Comparison of ENCODE assay signal across 11 cellular contexts in the genomic region with DNA sequence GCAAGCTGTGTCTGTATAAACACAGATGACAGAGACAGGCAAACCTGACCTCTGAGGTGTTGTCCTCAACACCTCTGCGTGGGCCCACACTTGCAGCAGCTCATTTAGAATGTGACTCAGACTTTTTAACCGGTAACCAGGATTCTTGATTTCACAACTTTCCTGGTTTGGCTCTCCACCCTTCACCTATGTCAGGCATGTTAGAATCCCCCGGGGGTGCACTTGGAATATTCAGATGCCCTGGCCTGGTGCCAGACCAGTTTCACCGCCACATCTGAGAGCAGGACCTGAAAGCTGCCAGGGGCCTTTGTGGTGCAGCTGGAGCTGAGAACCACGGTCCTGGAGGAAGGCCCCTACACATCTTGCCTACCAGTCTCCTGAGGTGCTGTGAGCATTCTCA. TPM values are rescaled to one million over a fixed set of nuclear protein-coding genes. Genes with fewer than 3 reads are reported as not detected.
DNase-seq lines count a peak whose midpoint lies in the region; ATAC-seq, FAIRE-seq and TF ChIP-seq lines count a peak whose summit lies in the region.
"Had no signal": no experiment of that assay in that cellular context is flagged by ENCODE, and none has a peak within 500 bp of the region (broad histone marks: within the 10 kb centered on the region; RNA-seq: fewer than 3 reads in every experiment).

No MANE protein-coding gene starts in this region.

- intact Hi-C loops in A673 (cut with micrococcal nuclease; ENCODE audit: unreplicated experiment) = no loop called here
- intact Hi-C loops in right lobe of liver (cut with DNase I) = no loop called here

- peak; percentile 38 for TF ChIP-seq POLR2A in right lobe of liver (IDR thresholded peaks at IDR 0.05)

- BruUV-seq in A673 (replicated peaks; lab: Mats Ljungman, UMichigan) = no TSS peak

- FAIRE-seq in GM19239 (lab: Jason Lieb, UNC) = no peak

- H3K9ac ChIP-seq in HUES64 (ENCODE audit: low read depth, low read length) = peak overlapping the region; percentile 26; the same call in 1 of the 2 replicates

- H3K9me3 ChIP-seq in A673 (ENCODE audit: low read depth, low read length, poor library complexity, severe bottlenecking) (no peaks in the 10 kb centered on the region), HUES64 (ENCODE audit: insufficient read depth, low read depth, low read length) (no peaks in the 10 kb centered on the region), right lobe of liver (no peaks in the 10 kb centered on the region)
- H3K9me3 ChIP-seq: colonic mucosa had no signal

- in situ Hi-C loops in astrocyte of the spinal cord (cut with HindIII; ENCODE audit: low sequenced_read_pairs) = no loop called here

- peak in 1 of 4 donors; percentile 13 for ATAC-seq in right lobe of liver
- no peak for ATAC-seq in HG03565 (IDR thresholded peaks at IDR 0.05; ENCODE audit: unreplicated experiment)

- H3K4me3 ChIP-seq in A673 (ENCODE audit: low read depth, low read length, poor library complexity, severe bottlenecking) (no peak overlapping the region), HUES64 (ENCODE audit: low read length) (no peak overlapping the region), astrocyte of the spinal cord (ENCODE audit: low read depth, low read length) (no peak overlapping the region), right lobe of liver (peak overlapping the region; percentile 38 to 64 (median 64))
- H3K4me3 ChIP-seq: colonic mucosa had no signal

- peaks cover 14% of the 10 kb centered on the region for H3K4me1 ChIP-seq in A673 (ENCODE audit: insufficient read depth, low read length, poor library complexity, severe bottlenecking)
- no peaks in the 10 kb centered on the region for H3K4me1 ChIP-seq in HUES64 (ENCODE audit: insufficient read depth, low read length)
- peaks cover 0 to 44% (median 11%) of the 10 kb centered on the region in 4 donors for H3K4me1 ChIP-seq in right lobe of liver
- H3K4me1 ChIP-seq: colonic mucosa had no signal

- DNase-seq in A673 (ENCODE audit: low spot score) = peak; percentile 16
- DNase-seq in astrocyte of the spinal cord (ENCODE audit: low read depth, low spot score) = peak; percentile 11
- peak in 2 of 3 donors; percentile 65 to 74 for DNase-seq in right lobe of liver
- DNase-seq in NCI-H1930 (lab: John Stamatoyannopoulos, UW) = no peak
- DNase-seq in GM19239 (ENCODE audit: insufficient read length, low spot score) = no peak
- DNase-seq in AG08395 (ENCODE audit: low spot score) = no peak
- DNase-seq: colonic mucosa had no signal

- POLR2A ChIA-PET in A673 (lab: Charles Lee; ENCODE audit: low non-redundant PET) = no interaction called here

- H3K27me3 ChIP-seq in A673 (replicated peaks; ENCODE audit: insufficient read depth, low read depth, low read length, poor library complexity) = no peaks in the 10 kb centered on the region
- H3K27me3 ChIP-seq in HUES64 (ENCODE audit: insufficient read depth, low read length) = no peaks in the 10 kb centered on the region
- H3K27me3 ChIP-seq in right lobe of liver = no peaks in the 10 kb centered on the region
- H3K27me3 ChIP-seq: colonic mucosa had no signal

- WGBS in HUES64 = 81% methylated on average over 5 of the region's 5 CpGs
- 11% methylated on average over 5 of the region's 5 CpGs for WGBS in right lobe of liver (ENCODE audit: insufficient coverage, low coverage, low lambda C conversion rate, missing lambda C conversion rate)

- CTCF ChIA-PET in A673 (lab: Charles Lee) = no interaction called here

- TF ChIP-seq CTCF in A673 (conservative IDR thresholded peaks at IDR 0.05; ENCODE audit: low read depth, low read length) (no peak), astrocyte of the spinal cord (IDR thresholded peaks at IDR 0.05; ENCODE audit: low read depth, low read length) (no peak), right lobe of liver (IDR thresholded peaks at IDR 0.05) (no peak)

- H3K36me3 ChIP-seq in A673 (ENCODE audit: insufficient read depth, low read length, poor library complexity, severe bottlenecking) (no peaks in the 10 kb centered on the region), HUES64 (ENCODE audit: insufficient read depth, low read length) (peaks cover 64% of the 10 kb centered on the region), right lobe of liver (peaks cover 0 to 2% (median 0%) of the 10 kb centered on the region in 4 donors)
- H3K36me3 ChIP-seq: colonic mucosa had no signal

- H3K27ac ChIP-seq in A673 (ENCODE audit: low read depth, low read length, poor library complexity, severe bottlenecking) (no peak overlapping the region), HUES64 (ENCODE audit: low read depth, low read length) (no peak overlapping the region), right lobe of liver (peak overlapping the region; percentile 82 to 90 (median 89))
- H3K27ac ChIP-seq: colonic mucosa, VCaP had no signal

RNA-seq across cellular contexts. Expression of gene DHODH, which starts 4.8 kb away (rescaled TPM):
- total RNA-seq in A673 (2021) = 12.8 and 14.4 TPM in 2 replicates
- polyA plus RNA-seq in HUES64 (2013, experiment 1 of 2) = 8.1 TPM
- polyA plus RNA-seq in HUES64 (2013, experiment 2 of 2) = 8.5 TPM
- total RNA-seq in right lobe of liver = 100 to 1,000 TPM in 1 of 6 experiments, 10 to 100 TPM in 5; 26.7 to 108 (median 74.6) TPM

RNA-seq across cellular contexts. Expression of gene PKD1L3, which starts 13.2 kb away (rescaled TPM):
- total RNA-seq in A673 (2021) (not detected in 2 replicates), right lobe of liver (1 to 10 TPM in 2 of 6 experiments, under 1 TPM in 4; 0.60 to 2.0 (median 0.83) TPM)
- polyA plus RNA-seq in HUES64 (2013, experiment 1 of 2) = not detected
- not detected for polyA plus RNA-seq in HUES64 (2013, experiment 2 of 2)
- total RNA-seq: NCI-H460 had no signal

RNA-seq across cellular contexts. Expression of gene HP, which starts 40.9 kb away (rescaled TPM):
- total RNA-seq in A673 (2021) (not detected in 2 replicates), right lobe of liver (over 10,000 TPM; 42,048 to 58,242 (median 47,923) TPM)
- polyA plus RNA-seq in HUES64 (2013, experiment 1 of 2) = 0.70 TPM
- polyA plus RNA-seq in HUES64 (2013, experiment 2 of 2) = 1.1 TPM
- total RNA-seq: NCI-H460 had no signal

RNA-seq across cellular contexts. Expression of gene HPR, which starts 49.6 kb away (rescaled TPM):
- not detected in 2 replicates for total RNA-seq in A673 (2021)
- polyA plus RNA-seq in HUES64 (2013, experiment 1 of 2) = not detected
- not detected for polyA plus RNA-seq in HUES64 (2013, experiment 2 of 2)
- 100 to 1,000 TPM; 115 to 337 (median 142) TPM for total RNA-seq in right lobe of liver
- total RNA-seq: NCI-H460 had no signal

Comparison
In these comparisons a context has a peak if more than half of its experiments do, and no peak if none do; other contexts are left out.
1. DNase-seq: peak in A673 (single experiment), astrocyte of the spinal cord (single experiment) and right lobe of liver (2 of 3); none in NCI-H1930 (0 of 2), GM19239 (single experiment) and AG08395 (single experiment).
2. H3K27ac ChIP-seq: peak in right lobe of liver (3 of 3); none in A673 (single experiment) and HUES64 (single experiment).
3. H3K4me3 ChIP-seq: peak in right lobe of liver (3 of 3); none in A673 (single experiment), HUES64 (single experiment) and astrocyte of the spinal cord (single experiment).
4. RNA of gene HP, which starts 40.9 kb away (total RNA-seq): 42,048 to 58,242 TPM in right lobe of liver; not detected in A673; every median in the first group is over 1,000 times any median in the second.